In genomic region chr17:41965694-41966375, GRCh38 we compare ENCODE assay signal across 8 cellular contexts. TPM values are rescaled to one million over a fixed set of nuclear protein-coding genes. Genes with fewer than 3 reads are reported as not detected.
DNase-seq lines count a peak whose midpoint lies in the region; ATAC-seq and TF ChIP-seq lines count a peak whose summit lies in the region.

No MANE protein-coding gene starts in this region.

- H3K27me3 ChIP-seq in esophagus squamous epithelium (no peaks in the 10 kb centered on the region), subcutaneous abdominal adipose tissue (ENCODE audit: control insufficient read depth in 5 of 5, insufficient read depth in 4 of 5, low read length in 5 of 5) (no peaks in the 10 kb centered on the region)

- H3K9me3 ChIP-seq in esophagus squamous epithelium (no peaks in the 10 kb centered on the region), subcutaneous abdominal adipose tissue (ENCODE audit: control insufficient read depth in 5 of 5, low read length in 5 of 5) (no peaks in the 10 kb centered on the region)

- TF ChIP-seq POLR2A in esophagus squamous epithelium (IDR thresholded peaks at IDR 0.05) = peak in 1 of 4 donors; percentile 10

- DNase-seq in DMS 273 (lab: John Stamatoyannopoulos, UW; ENCODE audit: unreplicated experiment) (peak; percentile 84), NCI-H82 treated with DMSO at 0.1 percent for 48 hours (lab: John Stamatoyannopoulos, UW; ENCODE audit: unreplicated experiment) (peak; percentile 81), activated T-cell treated with anti-CD3 and anti-CD28 coated beads for 48 hours (ENCODE audit: low read depth) (peak; percentile 59), esophagus squamous epithelium (lab: John Stamatoyannopoulos, UW) (no peak), T1000 (lab: John Stamatoyannopoulos, UW) (no peak)

- peak overlapping the region; percentile 39 to 75 (median 69) for H3K9ac ChIP-seq in subcutaneous abdominal adipose tissue (ENCODE audit: low read length in 5 of 5)

- peaks cover 5% of the 10 kb centered on the region for H3K27me3 Mint-ChIP-seq in nephron (ENCODE audit: low read depth)

- intact Hi-C loops in esophagus squamous epithelium (cut with DNase I) = loop anchor here (5.0 kb wide), 1 partner anchor 46 kb away; no protein-coding TSS in a partner anchor

- WGBS in esophagus squamous epithelium, 2 donors = 2 to 4% methylated on average over 16 to 17 of the region's 17 CpGs

- H3K27ac ChIP-seq in esophagus squamous epithelium = peak overlapping the region; percentile 90 to 97 (median 94)
- peak overlapping the region; percentile 71 for H3K27ac ChIP-seq in subcutaneous abdominal adipose tissue (ENCODE audit: low read depth, low read length)

- peak overlapping the region; percentile 77 to 96 (median 91) for H3K4me3 ChIP-seq in esophagus squamous epithelium
- H3K4me3 ChIP-seq in subcutaneous abdominal adipose tissue (ENCODE audit: low read depth in 1 of 5, low read length in 5 of 5) = peak overlapping the region; percentile 76 to 90 (median 85)

- H3K4me1 ChIP-seq in esophagus squamous epithelium = peaks cover 24 to 64% (median 33%) of the 10 kb centered on the region in 3 donors
- H3K4me1 ChIP-seq in subcutaneous abdominal adipose tissue (ENCODE audit: control insufficient read depth in 5 of 5, insufficient read depth in 5 of 5, low read length in 5 of 5) = peaks cover 14 to 52% (median 40%) of the 10 kb centered on the region in 5 donors

- H3K4me3 Mint-ChIP-seq in nephron = peak overlapping the region; percentile 82 to 87 (median 84)

- TF ChIP-seq CTCF in esophagus squamous epithelium (IDR thresholded peaks at IDR 0.05) = no peak
- TF ChIP-seq CTCF in nephron (IDR thresholded peaks at IDR 0.05; ENCODE audit: unreplicated experiment in 3 of 3) = no peak

- peak overlapping the region; percentile 73 to 86 (median 75) for H3K27ac Mint-ChIP-seq in nephron

- H3K9me3 Mint-ChIP-seq in nephron = no peaks in the 10 kb centered on the region

- ATAC-seq in HG03045 (IDR thresholded peaks at IDR 0.05; ENCODE audit: unreplicated experiment) = peak; percentile 40

- peaks cover 0 to 31% (median 4%) of the 10 kb centered on the region in 3 donors for H3K36me3 ChIP-seq in esophagus squamous epithelium
- peaks cover 0 to 19% (median 12%) of the 10 kb centered on the region in 5 donors for H3K36me3 ChIP-seq in subcutaneous abdominal adipose tissue (ENCODE audit: control insufficient read depth in 5 of 5, insufficient read depth in 5 of 5, low read length in 5 of 5)

- H3K36me3 Mint-ChIP-seq in nephron (ENCODE audit: low read depth) = peaks cover 23% of the 10 kb centered on the region

- H3K4me1 Mint-ChIP-seq in nephron = peaks cover 46% of the 10 kb centered on the region

RNA-seq across cellular contexts. Expression of gene CNP, which starts 0.8 kb away (rescaled TPM):
- total RNA-seq in esophagus squamous epithelium = 10 to 100 TPM; 45.3 to 66.0 (median 53.0) TPM

RNA-seq across cellular contexts. Expression of gene ODAD4, which starts 35.4 kb away (rescaled TPM):
- under 1 TPM in 1 of 4 donors, not detected in 3; 0.38 TPM for total RNA-seq in esophagus squamous epithelium

RNA-seq across cellular contexts. Expression of gene ACLY, which starts 47.1 kb away (rescaled TPM):
- 100 to 1,000 TPM in 1 of 4 donors, 10 to 100 TPM in 3; 51.5 to 121 (median 62.7) TPM for total RNA-seq in esophagus squamous epithelium

RNA-seq across cellular contexts. Expression of gene DNAJC7, which starts 51.4 kb away (rescaled TPM):
- 10 to 100 TPM; 42.6 to 82.0 (median 67.2) TPM for total RNA-seq in esophagus squamous epithelium

RNA-seq across cellular contexts. Expression of gene NKIRAS2, which starts 54.1 kb away (rescaled TPM):
- total RNA-seq in esophagus squamous epithelium = 10 to 100 TPM; 34.0 to 48.6 (median 35.7) TPM

Comparison
In these comparisons a context has a peak if more than half of its experiments do, and no peak if none do; other contexts are left out.
1. DNase-seq: peak in DMS 273 (single experiment), NCI-H82 treated with DMSO at 0.1 percent for 48 hours (single experiment) and activated T-cell treated with anti-CD3 and anti-CD28 coated beads for 48 hours (single experiment); none in esophagus squamous epithelium (single experiment) and T1000 (single experiment).